In genomic region chr12:106908561-106908960, GRCh38 we compare ENCODE assay signal across 2 cellular contexts.
TF ChIP-seq lines count a peak whose summit lies in the region.

No MANE protein-coding gene starts in this region.

TF ChIP-seq in HepG2, 621 proteins besides CTCF, POLR2A, EP300 and RAD21 (continued from another document):
- TF ChIP-seq ZNF512 (CRISPR knock-in tag; IDR thresholded peaks at IDR 0.05), result peak; percentile 66; the same call in 1 of the 2 replicates

TF ChIP-seq in HEK293T, 16 proteins besides CTCF, POLR2A, EP300 and RAD21 (continued from another document):
- TF ChIP-seq, protein P1, sequence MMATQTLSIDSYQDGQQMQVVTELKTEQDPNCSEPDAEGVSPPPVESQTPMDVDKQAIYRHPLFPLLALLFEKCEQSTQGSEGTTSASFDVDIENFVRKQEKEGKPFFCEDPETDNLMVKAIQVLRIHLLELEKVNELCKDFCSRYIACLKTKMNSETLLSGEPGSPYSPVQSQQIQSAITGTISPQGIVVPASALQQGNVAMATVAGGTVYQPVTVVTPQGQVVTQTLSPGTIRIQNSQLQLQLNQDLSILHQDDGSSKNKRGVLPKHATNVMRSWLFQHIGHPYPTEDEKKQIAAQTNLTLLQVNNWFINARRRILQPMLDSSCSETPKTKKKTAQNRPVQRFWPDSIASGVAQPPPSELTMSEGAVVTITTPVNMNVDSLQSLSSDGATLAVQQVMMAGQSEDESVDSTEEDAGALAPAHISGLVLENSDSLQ (IDR thresholded peaks at IDR 0.05), result 0 out of 2 replicates have a peak, but pooled peaks have one; percentile 0
